8 cellular contexts compared by ENCODE assay signal in genomic region chr3:172039352-172040077, GRCh38. TPM values are rescaled to one million over a fixed set of nuclear protein-coding genes. Genes with fewer than 3 reads are reported as not detected.
DNase-seq lines count a peak whose midpoint lies in the region; ATAC-seq, FAIRE-seq and TF ChIP-seq lines count a peak whose summit lies in the region.

Gene FNDC3B, plus strand, starts transcription at chr3:172039578. Its CDS starts 72,902 bp downstream, at chr3:172112480.

- 0% methylated on average over 38 to 63 of the region's 63 CpGs for WGBS in adrenal gland, 4 donors
- 1% methylated on average over 63 of the region's 63 CpGs for WGBS in heart right ventricle, 2 donors

- FAIRE-seq in GM12891 (lab: Jason Lieb, UNC): peak; percentile 83

- no peaks in the 10 kb centered on the region for H3K36me3 ChIP-seq in adrenal gland (replicated peaks in 1 of 2)
- peaks cover 0 to 4% (median 0%) of the 10 kb centered on the region in 9 donors for H3K36me3 ChIP-seq in heart right ventricle

- H3K36me3 Mint-ChIP-seq in progenitor cell of endocrine pancreas (ENCODE audit: insufficient read depth): peaks cover 7% of the 10 kb centered on the region

- H3K27me3 Mint-ChIP-seq in progenitor cell of endocrine pancreas: no peaks in the 10 kb centered on the region

- intact Hi-C loops in adrenal gland (cut with DNase I) (loop anchor here (10.0 kb wide), 2 partner anchors 285 to 295 kb away; no protein-coding TSS in a partner anchor), heart right ventricle (cut with DNase I) (loop anchor here (2.0 to 10.0 kb wide), 25 partner anchors 43 to 305 kb away; partner anchors contain the start of genes PLD1 (in 1 of the 10) and TMEM212 (in 1 of the 10))

- no peaks in the 10 kb centered on the region for H3K9me3 ChIP-seq in adrenal gland (replicated peaks in 1 of 3)
- H3K9me3 ChIP-seq in heart right ventricle: no peaks in the 10 kb centered on the region

- H3K27ac ChIP-seq in adrenal gland (peak within 1 kb of the TSS; percentile 93 to 99 (median 98)), heart right ventricle (peak within 1 kb of the TSS; percentile 98 to 100 (median 99))

- TF ChIP-seq CTCF in adrenal gland (IDR thresholded peaks at IDR 0.05) (no peak), heart right ventricle (IDR thresholded peaks at IDR 0.05) (no peak), progenitor cell of endocrine pancreas (IDR thresholded peaks at IDR 0.05; ENCODE audit: unreplicated experiment) (no peak)

- 0 out of 2 replicates have a peak, but pooled peaks have one; percentile 32 for TF ChIP-seq POLR2A in GM12891 (IDR thresholded peaks at IDR 0.05; ENCODE audit: low read depth, low read length)
- peak; percentile 89 to 96 for TF ChIP-seq POLR2A in adrenal gland (IDR thresholded peaks at IDR 0.05)

- peaks cover 40% of the 10 kb centered on the region for H3K4me1 Mint-ChIP-seq in progenitor cell of endocrine pancreas (ENCODE audit: low read depth)

- H3K4me1 ChIP-seq in adrenal gland (replicated peaks in 1 of 2) (peaks cover 10 to 41% of the 10 kb centered on the region in 2 donors), heart right ventricle (peaks cover 0 to 45% (median 38%) of the 10 kb centered on the region in 9 donors)

- H3K4me3 Mint-ChIP-seq in progenitor cell of endocrine pancreas (ENCODE audit: low read depth): peak within 1 kb of the TSS; percentile 94

- DNase-seq in GM12891 (ENCODE audit: insufficient read length, low spot score): peak; percentile 69
- peak; percentile 96 for DNase-seq in NCI-H146 (lab: John Stamatoyannopoulos, UW)
- peak; percentile 77 to 92 (median 84) for DNase-seq in T-helper 1 cell
- DNase-seq in adrenal gland: peak; percentile 93 to 98 (median 95)
- peak; percentile 92 to 96 for DNase-seq in heart right ventricle
- DNase-seq in progenitor cell of endocrine pancreas (ENCODE audit: low spot score, unreplicated experiment): peak; percentile 83
- DNase-seq in ureter (ENCODE audit: low spot score): peak; percentile 93

- peaks cover 5% of the 10 kb centered on the region for H3K9me3 Mint-ChIP-seq in progenitor cell of endocrine pancreas (ENCODE audit: low read depth)

- ATAC-seq in HG02840 (IDR thresholded peaks at IDR 0.05; ENCODE audit: low FRiP score, unreplicated experiment): peak; percentile 72
- peak; percentile 85 to 94 (median 91) for ATAC-seq in heart right ventricle

- H3K4me3 ChIP-seq in adrenal gland (peak within 1 kb of the TSS; percentile 30 to 97 (median 84)), heart right ventricle (peak within 1 kb of the TSS; percentile 87 to 100 (median 95))

- H3K27me3 ChIP-seq in adrenal gland: no peaks in the 10 kb centered on the region
- H3K27me3 ChIP-seq in heart right ventricle: no peaks in the 10 kb centered on the region

- peak within 1 kb of the TSS; percentile 98 for H3K27ac Mint-ChIP-seq in progenitor cell of endocrine pancreas

TF ChIP-seq in GM12891, 5 proteins besides CTCF, POLR2A, EP300 and RAD21:
- TF ChIP-seq SPI1 (IDR thresholded peaks at IDR 0.05; ENCODE audit: low read depth, low read length) (no peak), POU2F2 (IDR thresholded peaks at IDR 0.05; ENCODE audit: low read depth, low read length) (0 out of 2 replicates have a peak, but pooled peaks have one; percentile 20), POLR2AphosphoS5 (IDR thresholded peaks at IDR 0.05; ENCODE audit: low read depth, low read length) (no peak), TAF1 (IDR thresholded peaks at IDR 0.05; ENCODE audit: low read depth, low read length) (peak; percentile 68; the same call in 1 of the 2 replicates)

RNA-seq across cellular contexts. Expression of gene FNDC3B, which starts in this region (rescaled TPM):
- polyA plus RNA-seq in GM12891 (2012; ENCODE audit: low read depth, missing spikeins): 3.1 TPM
- total RNA-seq in adrenal gland: 100 to 1,000 TPM in 6 of 8 donors, 10 to 100 TPM in 2; 66.6 to 228 (median 128) TPM
- 100 to 1,000 TPM in 1 of 3 donors, 10 to 100 TPM in 1, 1 to 10 TPM in 1; 9.9 to 124 (median 15.2) TPM for polyA plus RNA-seq in adrenal gland
- 100 to 1,000 TPM in 2 of 10 donors, 10 to 100 TPM in 8; 65.6 to 118 (median 89.0) TPM for total RNA-seq in heart right ventricle
- 10 to 100 TPM in 1 of 2 donors, 1 to 10 TPM in 1; 9.7 to 17.1 TPM for polyA plus RNA-seq in heart right ventricle
- 158 and 161 TPM in 2 replicates for total RNA-seq in progenitor cell of endocrine pancreas
- total RNA-seq in ureter: 191 TPM

Comparison
In these comparisons a context has a peak if more than half of its experiments do, and no peak if none do; other contexts are left out.
1. Peak in every context shown above with its lines: DNase-seq, ATAC-seq, H3K4me3 ChIP-seq and H3K27ac ChIP-seq.